In the genomic region with DNA sequence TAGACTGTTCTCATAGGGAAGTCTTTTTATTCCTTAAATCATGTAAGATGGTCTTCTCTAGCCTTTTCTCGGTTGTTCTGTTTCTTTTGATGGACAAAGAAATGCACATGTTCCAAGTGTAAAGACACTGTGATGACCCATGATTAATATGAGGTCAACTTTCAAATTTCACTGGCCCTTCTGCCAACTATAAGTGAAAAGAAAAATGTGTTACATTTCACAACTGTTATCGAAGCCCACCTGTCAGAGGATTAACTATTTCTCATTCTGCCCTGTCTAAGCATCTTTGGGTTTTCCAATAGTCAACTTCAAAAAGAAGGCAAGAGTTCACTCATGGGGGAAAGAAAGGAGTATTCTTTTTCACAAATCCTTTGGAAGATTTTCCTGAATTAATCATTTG, we compare ENCODE assay signal across 24 cellular contexts. TPM values are rescaled to one million over a fixed set of nuclear protein-coding genes. Genes with fewer than 3 reads are reported as not detected.
DNase-seq lines count a peak whose midpoint lies in the region; ATAC-seq and TF ChIP-seq lines count a peak whose summit lies in the region.
"Had no signal": no experiment of that assay in that cellular context is flagged by ENCODE, and none has a peak within 500 bp of the region (broad histone marks: within the 10 kb centered on the region; RNA-seq: fewer than 3 reads in every experiment).

No MANE protein-coding gene starts in this region.

- H3K9me3 ChIP-seq in heart right ventricle (no peaks in the 10 kb centered on the region), T-helper 17 cell (ENCODE audit: control insufficient read depth, low read length, poor library complexity, severe bottlenecking) (no peaks in the 10 kb centered on the region), esophagus muscularis mucosa (no peaks in the 10 kb centered on the region), skeletal muscle satellite cell (replicated peaks; ENCODE audit: low read length) (no peaks in the 10 kb centered on the region), PC-3 (ENCODE audit: low read length) (no peaks in the 10 kb centered on the region)
- H3K9me3 ChIP-seq: BLaER1, Peyer's patch had no signal

- H3K4me3 Mint-ChIP-seq in T-helper 17 cell = no peak overlapping the region

- H3K27ac Mint-ChIP-seq in T-helper 17 cell = peak overlapping the region; percentile 92

- no peaks in the 10 kb centered on the region for H3K27me3 ChIP-seq in heart right ventricle
- no peaks in the 10 kb centered on the region for H3K27me3 ChIP-seq in esophagus muscularis mucosa
- no peaks in the 10 kb centered on the region for H3K27me3 ChIP-seq in skeletal muscle satellite cell (ENCODE audit: control insufficient read depth, insufficient read depth, low read length)
- no peaks in the 10 kb centered on the region for H3K27me3 ChIP-seq in PC-3 (ENCODE audit: low read length)
- H3K27me3 ChIP-seq: BLaER1, Peyer's patch had no signal

- H4K20me1 ChIP-seq in PC-3 (ENCODE audit: low read length) = no peaks in the 10 kb centered on the region

- POLR2A ChIA-PET in PC-3 (lab: Charles Lee; ENCODE audit: unreplicated experiment) = no interaction called here

- peak overlapping the region in 7 of 10 donors; percentile 3 to 99 (median 97) for H3K27ac ChIP-seq in heart right ventricle
- H3K27ac ChIP-seq in esophagus muscularis mucosa (replicated peaks in 1 of 4) = peak overlapping the region in 3 of 4 donors; percentile 97 to 99 (median 99)
- H3K27ac ChIP-seq in PC-3 (ENCODE audit: low read length) = no peak overlapping the region
- H3K27ac ChIP-seq: BLaER1, HL-60, KMS-11, Peyer's patch, SK-N-MC had no signal

- intact Hi-C loops in heart right ventricle (cut with DNase I) (loop anchor here in 1 of 10 donors (5.0 kb wide), 1 partner anchor 35 kb away; no protein-coding TSS in a partner anchor), left ventricle myocardium superior (cut with micrococcal nuclease) (no loop called here), esophagus muscularis mucosa (cut with DNase I) (loop anchor here (5.0 kb wide), 1 partner anchor 35 kb away; no protein-coding TSS in a partner anchor), PC-3 (cut with micrococcal nuclease) (loop anchor here (5.0 kb wide), 2 partner anchors 35 to 70 kb away; no protein-coding TSS in a partner anchor)

- no peak overlapping the region for H2AFZ ChIP-seq in PC-3 (ENCODE audit: low read length)

- TF ChIP-seq CTCF in heart right ventricle (IDR thresholded peaks at IDR 0.05) (no peak), esophagus muscularis mucosa (IDR thresholded peaks at IDR 0.05) (no peak), PC-3 (conservative IDR thresholded peaks at IDR 0.05; ENCODE audit: low read depth, low read length) (no peak)

- no peak for TF ChIP-seq POLR2A in esophagus muscularis mucosa (IDR thresholded peaks at IDR 0.05; ENCODE audit: low read depth)

- no peaks in the 10 kb centered on the region for H3K27me3 Mint-ChIP-seq in T-helper 17 cell
- H3K27me3 Mint-ChIP-seq: CD4-positive, CD25-positive, alpha-beta regulatory T cell; IgD-negative memory B cell had no signal

- DNase-seq in heart right ventricle (no peak), left ventricle myocardium superior (no peak), T-helper 17 cell (no peak), esophagus muscularis mucosa (ENCODE audit: extremely low spot score) (no peak), NCI-H2171 (lab: John Stamatoyannopoulos, UW) (no peak), NCI-H526 treated with DMSO at 0.1 percent for 48 hours (lab: John Stamatoyannopoulos, UW) (no peak), PC-3 (no peak)
- DNase-seq: CD4-positive, CD25-positive, alpha-beta regulatory T cell; NCI-H1105; NCI-H1436 treated with DMSO at 0.1 percent for 48 hours; NCI-H1930; NCI-H446 treated with DMSO at 0.1 percent for 48 hours; NCI-H526; Peyer's patch; SIG-M5 had no signal

- H3K36me3 ChIP-seq in heart right ventricle (peaks cover 0 to 35% (median 11%) of the 10 kb centered on the region in 9 donors), esophagus muscularis mucosa (peaks cover 0 to 20% (median 11%) of the 10 kb centered on the region in 4 donors), skeletal muscle satellite cell (ENCODE audit: insufficient read depth, low read length) (peaks cover 27% of the 10 kb centered on the region), PC-3 (ENCODE audit: low read depth, low read length) (peaks cover 18% of the 10 kb centered on the region; the same call in 1 of the 2 replicates)

- H3K4me1 Mint-ChIP-seq in T-helper 17 cell = peaks cover 25% of the 10 kb centered on the region

- H3K4me1 ChIP-seq in heart right ventricle (peaks cover 3 to 71% (median 53%) of the 10 kb centered on the region in 9 donors), esophagus muscularis mucosa (peaks cover 42 to 83% (median 71%) of the 10 kb centered on the region in 4 donors), skeletal muscle satellite cell (ENCODE audit: control insufficient read depth, insufficient read depth, low read length) (peaks cover 47% of the 10 kb centered on the region), PC-3 (ENCODE audit: insufficient read depth, low read length) (peaks cover 35% of the 10 kb centered on the region)

- no TSS peak for BruUV-seq in PC-3 (replicated peaks; lab: Mats Ljungman, UMichigan)

- no peak for TF ChIP-seq EP300 in esophagus muscularis mucosa (IDR thresholded peaks at IDR 0.05)

- H3K9ac ChIP-seq in skeletal muscle satellite cell (ENCODE audit: low read depth, low read length) (no peak overlapping the region), PC-3 (ENCODE audit: low read length) (no peak overlapping the region)
- H3K9ac ChIP-seq: BLaER1, KMS-11 had no signal

- no peaks in the 10 kb centered on the region for H3K9me2 ChIP-seq in PC-3 (replicated peaks; ENCODE audit: low read length)

- 54 to 57% methylated on average over 2 of the region's 2 CpGs for WGBS in heart right ventricle, 2 donors
- 34% methylated on average over 2 of the region's 2 CpGs for WGBS in esophagus muscularis mucosa

- peaks cover 8% of the 10 kb centered on the region for H3F3A ChIP-seq in PC-3 (ENCODE audit: low read length, unreplicated experiment)

- H3K4me3 ChIP-seq in heart right ventricle (peak overlapping the region in 2 of 10 donors; percentile 0 to 19), esophagus muscularis mucosa (no peak overlapping the region), skeletal muscle satellite cell (ENCODE audit: low read length) (no peak overlapping the region), PC-3 (ENCODE audit: low read length) (no peak overlapping the region)
- H3K4me3 ChIP-seq: BLaER1, Peyer's patch, SK-N-MC had no signal

- peak overlapping the region; percentile 91 for H3K4me2 ChIP-seq in skeletal muscle satellite cell (ENCODE audit: low read length)
- no peak overlapping the region for H3K4me2 ChIP-seq in PC-3 (ENCODE audit: low read length)
- H3K4me2 ChIP-seq: BLaER1, KMS-11 had no signal

- peaks cover 77% of the 10 kb centered on the region for H3K79me2 ChIP-seq in PC-3 (ENCODE audit: low read length)

- CTCF ChIA-PET in PC-3 (lab: Charles Lee) = no interaction called here

- no peak for ATAC-seq in heart right ventricle
- ATAC-seq in left ventricle myocardium superior = no peak
- no peak for ATAC-seq in T-helper 17 cell
- no peak for ATAC-seq in PC-3

- peaks cover 2% of the 10 kb centered on the region for H3K36me3 Mint-ChIP-seq in T-helper 17 cell (ENCODE audit: low read depth)

RNA-seq across cellular contexts. Expression of a gene that starts 3.3 kb away (rescaled TPM):
- total RNA-seq in heart right ventricle (10 to 100 TPM; 40.8 to 54.8 (median 47.5) TPM), left ventricle myocardium superior (50.3 TPM), T-helper 17 cell (10 to 100 TPM in 1 of 2 donors, 1 to 10 TPM in 1; 8.7 to 10.1 TPM), esophagus muscularis mucosa (10 to 100 TPM; 56.9 to 72.2 (median 65.1) TPM), PC-3 (2014; rRNA removed) (30.9 and 43.4 TPM in 2 replicates)
- polyA plus RNA-seq in heart right ventricle = 10 to 100 TPM; 25.8 to 35.0 TPM
- total RNA-seq in skeletal muscle satellite cell (2012; rRNA removed) = 19.3 and 20.1 TPM in 2 replicates

RNA-seq across cellular contexts. Expression of a gene that starts 32.2 kb away (rescaled TPM):
- total RNA-seq in heart right ventricle (not detected), left ventricle myocardium superior (not detected), T-helper 17 cell (not detected), esophagus muscularis mucosa (under 1 TPM in 1 of 4 donors, not detected in 3; 0.42 TPM), PC-3 (2014; rRNA removed) (not detected in 2 replicates)
- not detected for polyA plus RNA-seq in heart right ventricle
- total RNA-seq in skeletal muscle satellite cell (2012; rRNA removed) = 0.22 TPM in 1 of 2 replicates, not detected in the other
- total RNA-seq: A172; CD4-positive, CD25-positive, alpha-beta regulatory T cell; OCI-LY7; Peyer's patch had no signal
- polyA plus RNA-seq: AG04450 had no signal
